Comparison of ENCODE assay signal across 25 cellular contexts in the genomic region with DNA sequence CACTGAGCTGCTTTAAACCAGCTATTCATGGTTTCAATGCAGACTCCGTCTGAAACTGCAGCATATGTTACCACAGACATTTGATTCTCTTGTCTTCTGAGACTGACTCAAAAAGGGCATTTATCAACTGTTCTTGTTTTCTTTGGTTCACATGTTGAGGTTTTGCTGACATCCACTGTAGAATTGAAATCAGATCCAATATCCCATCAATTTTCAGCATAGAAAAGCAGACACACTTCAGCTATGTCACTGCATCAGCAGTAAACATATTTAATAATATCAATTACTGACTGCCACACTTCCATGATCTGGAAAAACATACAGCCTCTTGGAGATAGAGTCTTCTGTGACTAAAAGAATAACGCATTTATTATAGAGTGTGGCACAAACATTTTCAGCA.
"Had no signal": no experiment of that assay in that cellular context is flagged by ENCODE, and none has a peak within 500 bp of the region (broad histone marks: within the 10 kb centered on the region; RNA-seq: fewer than 3 reads in every experiment).

No MANE protein-coding gene starts in this region.

- H3K36me3 ChIP-seq: brain microvascular endothelial cell, gastrocnemius medialis, ovary, sigmoid colon, tibial nerve had no signal

- FAIRE-seq: small intestine had no signal

- H3K27me3 ChIP-seq: brain microvascular endothelial cell, gastrocnemius medialis, ovary, sigmoid colon, tibial nerve had no signal

- H3K9me3 ChIP-seq: gastrocnemius medialis, ovary, psoas muscle, tibial nerve had no signal

- H3K4me3 ChIP-seq: coronary artery, dorsolateral prefrontal cortex, gastrocnemius medialis, ovary, psoas muscle, sigmoid colon, tibial nerve had no signal

- H3K4me1 ChIP-seq: gastrocnemius medialis, psoas muscle, sigmoid colon, tibial nerve had no signal

- H3K27ac ChIP-seq: brain microvascular endothelial cell, coronary artery, dorsolateral prefrontal cortex, gastrocnemius medialis, ovary, psoas muscle, sigmoid colon, tibial nerve had no signal

- DNase-seq: activated CD4-positive, alpha-beta T cell treated with anti-CD3 and anti-CD28 coated beads for 36 hours; activated CD4-positive, alpha-beta T cell treated with anti-CD3 and anti-CD28 coated beads, Interleukin-2, amount 50 U/mL, for 4 hours; activated CD4-positive, CD25-positive, alpha-beta regulatory T cell; activated effector memory CD4-positive, alpha-beta T cell treated with Interleukin-2 at 50 U/mL for 16 hours; activated naive CD4-positive, alpha-beta T cell treated with Interleukin-2 at 50 U/mL for 16 hours; anterior cingulate cortex; brain microvascular endothelial cell; dorsolateral prefrontal cortex; effector memory CD8-positive, alpha-beta T cell; erythroblast; gastrocnemius medialis; glutamatergic neuron; islet precursor cell; left ventricle myocardium superior; naive B cell; nephron progenitor cell; ovary; psoas muscle; sigmoid colon; small intestine; stimulated activated CD4-positive, alpha-beta T cell treated with anti-CD3 and anti-CD28 coated beads, Interleukin-4, amount 100 ng/mL, for 24 hours; stimulated activated naive CD8-positive, alpha-beta T cell treated with anti-CD3 and anti-CD28 coated beads, Interleukin-15, amount 100 ng/mL, for 72 hours; substantia nigra had no signal
